In the genomic region with DNA sequence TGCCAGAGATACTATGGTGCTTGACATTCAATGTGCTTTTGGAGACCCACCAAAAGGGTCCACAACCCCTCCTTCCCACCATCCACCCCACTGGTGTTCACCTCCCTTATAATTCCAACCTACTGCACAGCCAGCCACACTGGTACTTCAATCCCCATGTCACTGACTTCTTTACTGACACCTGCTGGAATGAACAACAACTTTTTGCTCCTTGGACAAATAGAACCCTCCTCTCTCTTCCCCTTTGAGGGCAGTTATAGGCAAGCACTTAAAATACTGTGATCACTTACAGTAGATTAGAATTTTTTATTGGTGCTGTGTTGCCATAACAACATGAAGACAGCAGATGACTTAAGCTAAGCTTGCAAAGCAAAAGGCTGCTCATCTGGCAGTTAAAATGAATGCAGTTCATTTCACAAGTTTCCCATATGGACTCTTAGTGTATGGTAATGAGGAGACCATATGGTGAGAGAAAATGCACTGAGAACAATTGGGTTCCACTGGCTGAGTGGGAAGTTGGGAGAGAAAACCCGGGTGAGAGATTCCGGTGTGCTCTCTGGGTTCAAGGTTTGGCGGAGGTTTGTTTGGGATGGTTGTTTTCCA, we compare ENCODE assay signal across 12 cellular contexts.
DNase-seq lines count a peak whose midpoint lies in the region; ATAC-seq and TF ChIP-seq lines count a peak whose summit lies in the region.
"Had no signal": no experiment of that assay in that cellular context is flagged by ENCODE, and none has a peak within 500 bp of the region (broad histone marks: within the 10 kb centered on the region; RNA-seq: fewer than 3 reads in every experiment).

No MANE protein-coding gene starts in this region.

- no peaks in the 10 kb centered on the region for H3K27me3 Mint-ChIP-seq in chondrocyte (ENCODE audit: low read depth)
- H3K27me3 Mint-ChIP-seq in activated T-helper 17 cell treated with anti-CD3 and anti-CD28 coated beads, Interleukin-2, amount 50 U/mL, for 72 hours: peaks cover 24% of the 10 kb centered on the region

- H3K4me3 Mint-ChIP-seq in chondrocyte (ENCODE audit: unreplicated experiment): no peak overlapping the region
- H3K4me3 Mint-ChIP-seq in activated T-helper 17 cell treated with anti-CD3 and anti-CD28 coated beads, Interleukin-2, amount 50 U/mL, for 72 hours: no peak overlapping the region
- H3K4me3 Mint-ChIP-seq: activated naive CD4-positive, alpha-beta T cell treated with anti-CD3 and anti-CD28 coated beads, Interleukin-2, amount 50 U/mL, for 24 hours had no signal

- TF ChIP-seq CTCF in GM13976 (IDR thresholded peaks at IDR 0.05; ENCODE audit: borderline replicate concordance, control extremely low read depth, extremely low read depth, insufficient read depth, missing control alignments) (peak; percentile 7), chondrocyte (IDR thresholded peaks at IDR 0.05) (peak; percentile 34)

- no peak overlapping the region for H3K27ac ChIP-seq in caudate nucleus (ENCODE audit: low read depth, low read length)
- H3K27ac ChIP-seq: HL-60, tibial artery had no signal

- H3K36me3 Mint-ChIP-seq in chondrocyte (ENCODE audit: low read depth): peaks cover 9% of the 10 kb centered on the region
- no peaks in the 10 kb centered on the region for H3K36me3 Mint-ChIP-seq in activated T-helper 17 cell treated with anti-CD3 and anti-CD28 coated beads, Interleukin-2, amount 50 U/mL, for 72 hours (ENCODE audit: low read depth)
- H3K36me3 Mint-ChIP-seq: activated naive CD4-positive, alpha-beta T cell treated with anti-CD3 and anti-CD28 coated beads, Interleukin-2, amount 50 U/mL, for 24 hours had no signal

- peak overlapping the region; percentile 71 for H3K27ac Mint-ChIP-seq in chondrocyte (ENCODE audit: unreplicated experiment)
- no peak overlapping the region for H3K27ac Mint-ChIP-seq in activated T-helper 17 cell treated with anti-CD3 and anti-CD28 coated beads, Interleukin-2, amount 50 U/mL, for 72 hours
- H3K27ac Mint-ChIP-seq: activated naive CD4-positive, alpha-beta T cell treated with anti-CD3 and anti-CD28 coated beads, Interleukin-2, amount 50 U/mL, for 24 hours had no signal

- no peak for DNase-seq in GM13976 (ENCODE audit: low spot score)
- DNase-seq in NCI-H446 treated with DMSO at 0.1 percent for 48 hours (lab: John Stamatoyannopoulos, UW): peak; percentile 44
- no peak for DNase-seq in chondrocyte (ENCODE audit: low spot score)
- DNase-seq in retina: peak; percentile 37
- DNase-seq in caudate nucleus (lab: John Stamatoyannopoulos, UW): no peak
- no peak for DNase-seq in ecto neural progenitor cell (ENCODE audit: low spot score)
- DNase-seq: DMS153, NCI-H1092 treated with DMSO at 0.1 percent for 48 hours, tibial artery had no signal

- ATAC-seq in activated T-helper 17 cell treated with anti-CD3 and anti-CD28 coated beads, Interleukin-2, amount 50 U/mL, for 72 hours (replicated peaks): no peak

- in situ Hi-C loops in GM13976 (cut with MboI; ENCODE audit: low sequenced_read_pairs, unreplicated experiment): no loop called here

- H3K4me1 Mint-ChIP-seq in chondrocyte (ENCODE audit: low read depth): peaks cover 64% of the 10 kb centered on the region
- no peaks in the 10 kb centered on the region for H3K4me1 Mint-ChIP-seq in activated T-helper 17 cell treated with anti-CD3 and anti-CD28 coated beads, Interleukin-2, amount 50 U/mL, for 72 hours
- H3K4me1 Mint-ChIP-seq: activated naive CD4-positive, alpha-beta T cell treated with anti-CD3 and anti-CD28 coated beads, Interleukin-2, amount 50 U/mL, for 24 hours had no signal

- H3K9me3 Mint-ChIP-seq in chondrocyte (ENCODE audit: low read depth): no peaks in the 10 kb centered on the region
- H3K9me3 Mint-ChIP-seq in activated T-helper 17 cell treated with anti-CD3 and anti-CD28 coated beads, Interleukin-2, amount 50 U/mL, for 72 hours: no peaks in the 10 kb centered on the region
- H3K9me3 Mint-ChIP-seq: activated naive CD4-positive, alpha-beta T cell treated with anti-CD3 and anti-CD28 coated beads, Interleukin-2, amount 50 U/mL, for 24 hours had no signal

Comparison
In these comparisons a context has a peak if more than half of its experiments do, and no peak if none do; other contexts are left out.
1. DNase-seq: peak in NCI-H446 treated with DMSO at 0.1 percent for 48 hours (single experiment) and retina (single experiment); none in GM13976 (single experiment), chondrocyte (single experiment), caudate nucleus (0 of 61) and ecto neural progenitor cell (single experiment).